25 cellular contexts compared by ENCODE assay signal in genomic region chr9:18739127-18739526, GRCh38.
"Had no signal": no experiment of that assay in that cellular context is flagged by ENCODE, and none has a peak within 500 bp of the region (broad histone marks: within the 10 kb centered on the region; RNA-seq: fewer than 3 reads in every experiment).

No MANE protein-coding gene starts in this region.

- H3K36me3 Mint-ChIP-seq: mesothelial cell of epicardium; naive B cell; natural killer cell; stimulated activated effector memory CD8-positive, alpha-beta T cell treated with anti-CD3 and anti-CD28 coated beads, Interleukin-12 subunit alpha, Interleukin-12 subunit beta, amount 100 ng/mL, for 72 hours had no signal

- DNase-seq: islet precursor cell; left ventricle myocardium inferior; mesendoderm; naive B cell; natural killer cell; pancreas; posterior cingulate gyrus; retina; right cardiac atrium; sigmoid colon; small intestine; spleen; stimulated activated CD4-positive, alpha-beta T cell treated with anti-CD3 and anti-CD28 coated beads, Interleukin-4, amount 100 ng/mL, for 24 hours; stimulated activated naive CD4-positive, alpha-beta T cell; tibial artery; trophoblast cell; upper lobe of right lung had no signal

- ATAC-seq: natural killer cell; stimulated activated effector memory CD8-positive, alpha-beta T cell treated with anti-CD3 and anti-CD28 coated beads, Interleukin-12 subunit alpha, Interleukin-12 subunit beta, amount 100 ng/mL, for 72 hours had no signal

- H3K27ac Mint-ChIP-seq: mesothelial cell of epicardium; naive B cell; natural killer cell; stimulated activated effector memory CD8-positive, alpha-beta T cell treated with anti-CD3 and anti-CD28 coated beads, Interleukin-12 subunit alpha, Interleukin-12 subunit beta, amount 100 ng/mL, for 72 hours; stimulated activated naive CD8-positive, alpha-beta T cell treated with anti-CD3 and anti-CD28 coated beads, Interleukin-15, Interleukin-2, amounts not matched to agents 100 ng/mL and 50 ng/mL, for 24 hours had no signal

- FAIRE-seq: pancreas, small intestine, urothelium cell line had no signal

- H3K4me3 Mint-ChIP-seq: mesothelial cell of epicardium; naive B cell; natural killer cell; stimulated activated effector memory CD8-positive, alpha-beta T cell treated with anti-CD3 and anti-CD28 coated beads, Interleukin-12 subunit alpha, Interleukin-12 subunit beta, amount 100 ng/mL, for 72 hours; stimulated activated naive CD8-positive, alpha-beta T cell treated with anti-CD3 and anti-CD28 coated beads, Interleukin-15, Interleukin-2, amounts not matched to agents 100 ng/mL and 50 ng/mL, for 24 hours had no signal

- H3K27ac ChIP-seq: hepatocyte, left ventricle myocardium inferior, pancreas, prostate gland, sigmoid colon, spleen, suprapubic skin, thoracic aorta, tibial artery, upper lobe of right lung had no signal

- H3K9me3 Mint-ChIP-seq: mesothelial cell of epicardium; natural killer cell; stimulated activated effector memory CD8-positive, alpha-beta T cell treated with anti-CD3 and anti-CD28 coated beads, Interleukin-12 subunit alpha, Interleukin-12 subunit beta, amount 100 ng/mL, for 72 hours; stimulated activated naive CD8-positive, alpha-beta T cell treated with anti-CD3 and anti-CD28 coated beads, Interleukin-15, Interleukin-2, amounts not matched to agents 100 ng/mL and 50 ng/mL, for 24 hours had no signal

- H3K27me3 Mint-ChIP-seq: naive B cell; stimulated activated naive CD8-positive, alpha-beta T cell treated with anti-CD3 and anti-CD28 coated beads, Interleukin-15, Interleukin-2, amounts not matched to agents 100 ng/mL and 50 ng/mL, for 24 hours had no signal

- H3K4me1 Mint-ChIP-seq: naive B cell; natural killer cell; stimulated activated effector memory CD8-positive, alpha-beta T cell treated with anti-CD3 and anti-CD28 coated beads, Interleukin-12 subunit alpha, Interleukin-12 subunit beta, amount 100 ng/mL, for 72 hours had no signal
